In genomic region chr15:98480858-98481257, GRCh38 we compare ENCODE assay signal across 28 cellular contexts.
"Had no signal": no experiment of that assay in that cellular context is flagged by ENCODE, and none has a peak within 500 bp of the region (broad histone marks: within the 10 kb centered on the region; RNA-seq: fewer than 3 reads in every experiment).

No MANE protein-coding gene starts in this region.

- H2AFZ ChIP-seq: hepatocyte, parathyroid adenoma had no signal

- H3K36me3 Mint-ChIP-seq: stimulated activated effector memory CD8-positive, alpha-beta T cell treated with anti-CD3 and anti-CD28 coated beads, Interleukin-12 subunit alpha, Interleukin-12 subunit beta, amount 100 ng/mL, for 72 hours; type B pancreatic cell had no signal

- H3K79me2 ChIP-seq: hepatocyte, parathyroid adenoma had no signal

- H3K9ac ChIP-seq: parathyroid adenoma had no signal

- H3K4me3 ChIP-seq: heart right ventricle, hepatocyte, left lung, lower lobe of right lung, psoas muscle, right atrium auricular region, right lobe of liver, skin epidermis, suprapubic skin, thoracic aorta, tibial artery, vagina had no signal

- H3K27ac ChIP-seq: heart right ventricle, hepatocyte, left lung, lower lobe of right lung, neutrophil, parathyroid adenoma, psoas muscle, right atrium auricular region, right lobe of liver, skin epidermis, suprapubic skin, thoracic aorta, tibial artery, vagina had no signal

- H3K27ac Mint-ChIP-seq: mesothelial cell of epicardium; naive B cell; natural killer cell; stimulated activated effector memory CD8-positive, alpha-beta T cell treated with anti-CD3 and anti-CD28 coated beads, Interleukin-12 subunit alpha, Interleukin-12 subunit beta, amount 100 ng/mL, for 72 hours; stimulated activated naive CD8-positive, alpha-beta T cell treated with anti-CD3 and anti-CD28 coated beads, Interleukin-15, Interleukin-2, amounts not matched to agents 100 ng/mL and 50 ng/mL, for 24 hours; type B pancreatic cell had no signal

- H3K27me3 Mint-ChIP-seq: type B pancreatic cell had no signal

- H3K36me3 ChIP-seq: heart right ventricle, left lung, lower lobe of right lung, neutrophil, right atrium auricular region, right lobe of liver, suprapubic skin, thoracic aorta, tibial artery, vagina had no signal

- H3K4me2 ChIP-seq: hepatocyte had no signal

- H3K27me3 ChIP-seq: hepatocyte, left lung, right atrium auricular region, right lobe of liver, tibial artery, vagina had no signal

- H3K9me3 ChIP-seq: neutrophil had no signal

- DNase-seq: heart right ventricle; islet precursor cell; kidney glomerular epithelial cell; left cardiac atrium; left lung; lower lobe of right lung; mammary epithelial cell; mesenchymal stem cell; naive B cell; natural killer cell; occipital lobe; right lobe of liver; stimulated activated CD4-positive, alpha-beta T cell treated with anti-CD3 and anti-CD28 coated beads, Interleukin-4, amount 100 ng/mL, for 24 hours; stimulated activated naive CD4-positive, alpha-beta T cell; tibial artery had no signal

- H3K4me1 Mint-ChIP-seq: mesothelial cell of epicardium; naive B cell; natural killer cell; stimulated activated effector memory CD8-positive, alpha-beta T cell treated with anti-CD3 and anti-CD28 coated beads, Interleukin-12 subunit alpha, Interleukin-12 subunit beta, amount 100 ng/mL, for 72 hours had no signal

- ATAC-seq: heart right ventricle; left cardiac atrium; left lung; lower lobe of right lung; natural killer cell; right lobe of liver; stimulated activated effector memory CD8-positive, alpha-beta T cell treated with anti-CD3 and anti-CD28 coated beads, Interleukin-12 subunit alpha, Interleukin-12 subunit beta, amount 100 ng/mL, for 72 hours had no signal

- H3K4me1 ChIP-seq: heart right ventricle, left lung, lower lobe of right lung, parathyroid adenoma, psoas muscle, right atrium auricular region, right lobe of liver, suprapubic skin, tibial artery, vagina had no signal

- H3K4me3 Mint-ChIP-seq: mesothelial cell of epicardium; naive B cell; natural killer cell; stimulated activated effector memory CD8-positive, alpha-beta T cell treated with anti-CD3 and anti-CD28 coated beads, Interleukin-12 subunit alpha, Interleukin-12 subunit beta, amount 100 ng/mL, for 72 hours; stimulated activated naive CD8-positive, alpha-beta T cell treated with anti-CD3 and anti-CD28 coated beads, Interleukin-15, Interleukin-2, amounts not matched to agents 100 ng/mL and 50 ng/mL, for 24 hours; type B pancreatic cell had no signal
